14 cellular contexts compared by ENCODE assay signal in the genomic region with DNA sequence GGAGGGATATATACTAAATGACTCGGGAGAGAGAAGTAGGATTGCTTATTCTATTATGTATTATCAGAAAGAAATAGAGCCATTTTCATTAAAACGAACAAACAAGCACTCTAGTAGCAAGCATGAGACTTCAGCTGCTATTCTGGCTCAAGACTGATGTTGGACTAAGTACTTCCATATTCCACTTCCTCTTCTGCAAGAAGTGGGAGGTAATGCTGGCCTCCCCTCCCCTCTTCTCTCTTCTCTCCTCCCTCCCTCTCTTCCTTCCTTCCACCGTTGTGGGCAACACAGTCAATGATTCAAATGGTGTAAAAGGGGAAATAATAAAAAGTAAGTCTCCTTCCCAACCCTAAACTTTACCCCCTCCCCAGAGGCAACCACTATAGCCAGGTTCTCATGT.
A peak's percentile ranks its signal among the peaks of the same experiment; 100 is the strongest.
DNase-seq lines count a peak whose midpoint lies in the region; ATAC-seq and TF ChIP-seq lines count a peak whose summit lies in the region.
"Had no signal": no experiment of that assay in that cellular context is flagged by ENCODE, and none has a peak within 500 bp of the region (broad histone marks: within the 10 kb centered on the region; RNA-seq: fewer than 3 reads in every experiment).

No MANE protein-coding gene starts in this region.

- H3K4me3 ChIP-seq in BLaER1 treated with 17β-estradiol and CSF1 and Interleukin-3, amounts not matched to agents 10 nM and 100 nM = no peak overlapping the region
- no peak overlapping the region for H3K4me3 ChIP-seq in Karpas-422 (ENCODE audit: low read length)
- no peak overlapping the region for H3K4me3 ChIP-seq in mesodermal cell (ENCODE audit: extremely low read depth, insufficient read depth, low read length, poor library complexity, severe bottlenecking)
- H3K4me3 ChIP-seq in esophagus squamous epithelium = no peak overlapping the region
- H3K4me3 ChIP-seq: colonic mucosa, pancreas had no signal

- H3K27me3 ChIP-seq in BLaER1 treated with 17β-estradiol and CSF1 and Interleukin-3, amounts not matched to agents 10 nM and 100 nM = 0 out of 22 replicates have a peak, but pooled peaks cover 0 to 3% (median 0%) of the 10 kb centered on the region in 11 experiments
- H3K27me3 ChIP-seq in Karpas-422 (ENCODE audit: low read length) = peaks cover 3% of the 10 kb centered on the region; the same call in 1 of the 2 replicates
- H3K27me3 ChIP-seq in esophagus squamous epithelium = no peaks in the 10 kb centered on the region
- H3K27me3 ChIP-seq: colonic mucosa, pancreas had no signal

- peaks cover 21 to 27% (median 25%) of the 10 kb centered on the region in 10 experiments for H3K4me1 ChIP-seq in BLaER1 treated with 17β-estradiol and CSF1 and Interleukin-3, amounts not matched to agents 10 nM and 100 nM
- H3K4me1 ChIP-seq in Karpas-422 (ENCODE audit: low read length) = peaks cover 5% of the 10 kb centered on the region; the same call in 1 of the 2 replicates
- peaks cover 41% of the 10 kb centered on the region for H3K4me1 ChIP-seq in mesodermal cell (ENCODE audit: control insufficient read depth, insufficient read depth, low read length, poor library complexity, severe bottlenecking)
- no peaks in the 10 kb centered on the region for H3K4me1 ChIP-seq in esophagus squamous epithelium
- H3K4me1 ChIP-seq: colonic mucosa, pancreas had no signal

- peak; percentile 64 for DNase-seq in Karpas-422
- no peak for DNase-seq in T-helper 17 cell
- no peak for DNase-seq in LoVo (ENCODE audit: low spot score)
- no peak for DNase-seq in endothelial cell (ENCODE audit: low spot score)
- DNase-seq in esophagus squamous epithelium (lab: John Stamatoyannopoulos, UW) = no peak
- DNase-seq: activated CD4-positive, alpha-beta T cell treated with anti-CD3 and anti-CD28 coated beads, Interleukin-2, amount 50 U/mL, for 48 hours; amniotic stem cell; colonic mucosa; stimulated activated CD4-positive, alpha-beta T cell treated with anti-CD3 and anti-CD28 coated beads, Interleukin-12 subunit alpha, Interleukin-12 subunit beta, amount 100 ng/mL, for 4 hours had no signal

- no peak for TF ChIP-seq POLR2A in esophagus squamous epithelium (IDR thresholded peaks at IDR 0.05)

- H3K79me2 ChIP-seq in Karpas-422 (ENCODE audit: low read length) = no peaks in the 10 kb centered on the region

- H3K9me2 ChIP-seq in Karpas-422 (replicated peaks; ENCODE audit: insufficient read depth, low read length) = no peaks in the 10 kb centered on the region

- H3K4me1 Mint-ChIP-seq in T-helper 17 cell (peaks cover 5% of the 10 kb centered on the region), endothelial cell (ENCODE audit: unreplicated experiment) (peaks cover 6% of the 10 kb centered on the region)

- H3K27ac ChIP-seq in BLaER1 treated with 17β-estradiol and CSF1 and Interleukin-3, amounts not matched to agents 10 nM and 100 nM = no peak overlapping the region; a peak in 1 of 22 replicates
- no peak overlapping the region for H3K27ac ChIP-seq in Karpas-422 (ENCODE audit: low read length)
- H3K27ac ChIP-seq in mesodermal cell (ENCODE audit: low read depth, low read length, severe bottlenecking) = peak overlapping the region; percentile 87
- H3K27ac ChIP-seq in esophagus squamous epithelium = no peak overlapping the region
- H3K27ac ChIP-seq: colonic mucosa, pancreas had no signal

- TF ChIP-seq CTCF in endothelial cell (IDR thresholded peaks at IDR 0.05; ENCODE audit: unreplicated experiment) (no peak), esophagus squamous epithelium (IDR thresholded peaks at IDR 0.05) (no peak)

- H3K9me3 Mint-ChIP-seq in endothelial cell (ENCODE audit: unreplicated experiment) = no peaks in the 10 kb centered on the region

- 0 out of 22 replicates have a peak, but pooled peaks cover 0 to 17% (median 0%) of the 10 kb centered on the region in 11 experiments for H4K20me1 ChIP-seq in BLaER1 treated with 17β-estradiol and CSF1 and Interleukin-3, amounts not matched to agents 10 nM and 100 nM
- no peaks in the 10 kb centered on the region for H4K20me1 ChIP-seq in Karpas-422 (ENCODE audit: insufficient read depth, low read depth, low read length)

- peak overlapping the region; percentile 57 for H3K4me3 Mint-ChIP-seq in T-helper 17 cell
- H3K4me3 Mint-ChIP-seq in endothelial cell (ENCODE audit: unreplicated experiment) = no peak overlapping the region

- no CpG with 5 or more reads among the region's 3 CpGs for WGBS in mesodermal cell (ENCODE audit: insufficient coverage in 2 of 2), 2 experiments
- 54 to 58% methylated on average over 3 of the region's 3 CpGs for WGBS in esophagus squamous epithelium, 2 donors

- no peaks in the 10 kb centered on the region for H3K9me3 ChIP-seq in BLaER1 treated with 17β-estradiol and CSF1 and Interleukin-3, amounts not matched to agents 10 nM and 100 nM (replicated peaks in 1 of 11)
- H3K9me3 ChIP-seq in Karpas-422 (ENCODE audit: low read length) = no peaks in the 10 kb centered on the region
- no peaks in the 10 kb centered on the region for H3K9me3 ChIP-seq in T-helper 17 cell (ENCODE audit: control insufficient read depth, low read length, poor library complexity, severe bottlenecking)
- H3K9me3 ChIP-seq in mesodermal cell (ENCODE audit: control insufficient read depth, low read length) = no peaks in the 10 kb centered on the region
- H3K9me3 ChIP-seq in esophagus squamous epithelium = no peaks in the 10 kb centered on the region
- H3K9me3 ChIP-seq: colonic mucosa, pancreas had no signal

- ATAC-seq in T-helper 17 cell (peak; percentile 25), HG02885 (IDR thresholded peaks at IDR 0.05; ENCODE audit: poor library complexity, unreplicated experiment) (no peak)
- ATAC-seq: esophagus mucosa had no signal

- H3K36me3 Mint-ChIP-seq in T-helper 17 cell (ENCODE audit: low read depth) (no peaks in the 10 kb centered on the region), endothelial cell (ENCODE audit: low read depth, unreplicated experiment) (peaks cover 8% of the 10 kb centered on the region)

- no peak overlapping the region for H2AFZ ChIP-seq in Karpas-422 (ENCODE audit: low read length)

- H3K9ac ChIP-seq in BLaER1 treated with 17β-estradiol and CSF1 and Interleukin-3, amounts not matched to agents 10 nM and 100 nM = no peak overlapping the region
- no peak overlapping the region for H3K9ac ChIP-seq in Karpas-422 (ENCODE audit: low read length)

- H3K4me2 ChIP-seq in BLaER1 treated with 17β-estradiol and CSF1 and Interleukin-3, amounts not matched to agents 10 nM and 100 nM = peak overlapping the region; percentile 57 to 78 (median 70)
- no peak overlapping the region for H3K4me2 ChIP-seq in Karpas-422 (ENCODE audit: low read depth, low read length, poor library complexity, severe bottlenecking)

- intact Hi-C loops in esophagus squamous epithelium (cut with DNase I) = no loop called here

- H3K36me3 ChIP-seq in BLaER1 treated with 17β-estradiol and CSF1 and Interleukin-3, amounts not matched to agents 10 nM and 100 nM = no peaks in the 10 kb centered on the region; a peak in 1 of 22 replicates
- H3K36me3 ChIP-seq in Karpas-422 (ENCODE audit: insufficient read depth, low read length) (no peaks in the 10 kb centered on the region), mesodermal cell (ENCODE audit: control insufficient read depth, insufficient read depth, low read length) (peaks cover 3% of the 10 kb centered on the region), esophagus squamous epithelium (peaks cover 0 to 5% (median 0%) of the 10 kb centered on the region in 3 donors)
- H3K36me3 ChIP-seq: colonic mucosa, pancreas had no signal

- H3K27ac Mint-ChIP-seq in T-helper 17 cell (peak overlapping the region; percentile 43), endothelial cell (ENCODE audit: unreplicated experiment) (no peak overlapping the region)

- H3K27me3 Mint-ChIP-seq in T-helper 17 cell (peaks cover 10% of the 10 kb centered on the region), endothelial cell (ENCODE audit: unreplicated experiment) (peaks cover 3% of the 10 kb centered on the region)
